Comparison of ENCODE assay signal across 33 cellular contexts in genomic region chr7:85622059-85622458, GRCh38.
"Had no signal": no experiment of that assay in that cellular context is flagged by ENCODE, and none has a peak within 500 bp of the region (broad histone marks: within the 10 kb centered on the region; RNA-seq: fewer than 3 reads in every experiment).

No MANE protein-coding gene starts in this region.

- DNase-seq: activated CD4-positive, alpha-beta memory T cell treated with anti-CD3 and anti-CD28 coated beads for 36 hours; activated CD4-positive, alpha-beta T cell treated with anti-CD3 and anti-CD28 coated beads for 36 hours; activated CD4-positive, alpha-beta T cell treated with anti-CD3 and anti-CD28 coated beads, Interleukin-2, amount 10 ng/mL, durations not matched to agents 24 days and 14 days; activated CD4-positive, CD25-positive, alpha-beta regulatory T cell; activated CD4-positive, CD25-positive, alpha-beta regulatory T cell treated with anti-CD3 and anti-CD28 coated beads, Interleukin-2, amount 50 U/mL, for 72 hours; activated CD8-positive, alpha-beta memory T cell treated with anti-CD3 and anti-CD28 coated beads, Interleukin-2, amount 10 ng/mL, durations not matched to agents 7 days and 5 days; activated CD8-positive, alpha-beta memory T cell treated with anti-CD3 and anti-CD28 coated beads, Interleukin-2, amount 50 U/mL, for 4 hours; activated CD8-positive, alpha-beta T cell treated with anti-CD3 and anti-CD28 coated beads, Interleukin-2, amount 10 ng/mL, durations not matched to agents 7 days and 5 days; activated effector memory CD4-positive, alpha-beta T cell treated with anti-CD3 and anti-CD28 coated beads, Interleukin-2, amount 50 U/mL, for 16 hours; activated naive CD4-positive, alpha-beta T cell treated with anti-CD3 and anti-CD28 coated beads for 36 hours; activated naive CD8-positive, alpha-beta T cell treated with anti-CD3 and anti-CD28 coated beads for 36 hours; activated naive CD8-positive, alpha-beta T cell treated with anti-CD3 and anti-CD28 coated beads, Interleukin-2, amount 50 U/mL, for 24 hours; activated T-cell treated with anti-CD3 and anti-CD28 coated beads, Interleukin-2, amount 50 U/mL, for 1 hour; activated T-cell treated with anti-CD3 and anti-CD28 coated beads, Interleukin-2, amount 50 U/mL, for 48 hours; adrenal gland; central memory CD4-positive, alpha-beta T cell; cerebellar nuclear complex; dermis blood vessel endothelial cell; effector CD4-positive, alpha-beta T cell; effector memory CD8-positive, alpha-beta T cell; erythroblast; foreskin melanocyte; T-helper 2 cell had no signal

- H3K36me3 Mint-ChIP-seq: activated CD4-positive, alpha-beta memory T cell treated with anti-CD3 and anti-CD28 coated beads for 36 hours; activated CD8-positive, alpha-beta memory T cell treated with anti-CD3 and anti-CD28 coated beads, Interleukin-2, amount 10 ng/mL, durations not matched to agents 7 days and 5 days; activated naive CD4-positive, alpha-beta T cell treated with anti-CD3 and anti-CD28 coated beads, Interleukin-2, amount 50 U/mL, for 24 hours; activated naive CD8-positive, alpha-beta T cell treated with anti-CD3 and anti-CD28 coated beads for 36 hours; brain had no signal

- H3K27ac ChIP-seq: adrenal gland, ascending aorta, breast epithelium, cardiac muscle cell, coronary artery, esophagus muscularis mucosa, gastroesophageal sphincter had no signal

- H3K4me3 ChIP-seq: adrenal gland, ascending aorta, breast epithelium, cardiac muscle cell, coronary artery, esophagus muscularis mucosa, gastroesophageal sphincter had no signal

- H3K27ac Mint-ChIP-seq: activated CD4-positive, alpha-beta memory T cell treated with anti-CD3 and anti-CD28 coated beads for 36 hours; activated CD4-positive, alpha-beta T cell treated with anti-CD3 and anti-CD28 coated beads for 36 hours; activated CD4-positive, alpha-beta T cell treated with anti-CD3 and anti-CD28 coated beads, Interleukin-2, amount 10 ng/mL, durations not matched to agents 24 days and 14 days; activated CD8-positive, alpha-beta memory T cell treated with anti-CD3 and anti-CD28 coated beads, Interleukin-2, amount 10 ng/mL, durations not matched to agents 7 days and 5 days; activated CD8-positive, alpha-beta T cell treated with anti-CD3 and anti-CD28 coated beads, Interleukin-2, amount 10 ng/mL, durations not matched to agents 7 days and 5 days; activated naive CD4-positive, alpha-beta T cell treated with anti-CD3 and anti-CD28 coated beads for 36 hours; activated naive CD4-positive, alpha-beta T cell treated with anti-CD3 and anti-CD28 coated beads, Interleukin-2, amount 50 U/mL, for 24 hours; activated naive CD8-positive, alpha-beta T cell treated with anti-CD3 and anti-CD28 coated beads for 36 hours; activated naive CD8-positive, alpha-beta T cell treated with anti-CD3 and anti-CD28 coated beads, Interleukin-2, amount 50 U/mL, for 24 hours; activated T-helper 1 cell treated with anti-CD3 and anti-CD28 coated beads, Interleukin-12 subunit alpha, Interleukin-12 subunit beta, Interleukin-2, Interleukin-4 antibody, amounts not matched to agents 30 ng/mL and 10 ng/mL and 1 ng/mL, durations not matched to agents 14 hours and 24 hours and 36 hours; activated T-helper 2 cell treated with anti-CD3 and anti-CD28 coated beads, Interferon-gamma antibody, Interleukin-2, Interleukin-4, amounts not matched to agents 10 μg/mL and 5 μg/mL and 100 μg/mL, durations not matched to agents 14 hours and 24 hours and 36 hours; brain; effector memory CD8-positive, alpha-beta T cell had no signal

- H3K27me3 ChIP-seq: adrenal gland, ascending aorta, breast epithelium, cardiac muscle cell, esophagus muscularis mucosa, gastroesophageal sphincter had no signal

- H3K4me3 Mint-ChIP-seq: activated CD4-positive, alpha-beta memory T cell treated with anti-CD3 and anti-CD28 coated beads for 36 hours; activated CD4-positive, alpha-beta T cell treated with anti-CD3 and anti-CD28 coated beads for 36 hours; activated CD4-positive, alpha-beta T cell treated with anti-CD3 and anti-CD28 coated beads, Interleukin-2, amount 10 ng/mL, durations not matched to agents 24 days and 14 days; activated CD8-positive, alpha-beta memory T cell treated with anti-CD3 and anti-CD28 coated beads, Interleukin-2, amount 10 ng/mL, durations not matched to agents 7 days and 5 days; activated CD8-positive, alpha-beta T cell treated with anti-CD3 and anti-CD28 coated beads, Interleukin-2, amount 10 ng/mL, durations not matched to agents 7 days and 5 days; activated naive CD4-positive, alpha-beta T cell treated with anti-CD3 and anti-CD28 coated beads for 36 hours; activated naive CD4-positive, alpha-beta T cell treated with anti-CD3 and anti-CD28 coated beads, Interleukin-2, amount 50 U/mL, for 24 hours; activated naive CD8-positive, alpha-beta T cell treated with anti-CD3 and anti-CD28 coated beads for 36 hours; activated naive CD8-positive, alpha-beta T cell treated with anti-CD3 and anti-CD28 coated beads, Interleukin-2, amount 50 U/mL, for 24 hours; activated T-helper 1 cell treated with anti-CD3 and anti-CD28 coated beads, Interleukin-12 subunit alpha, Interleukin-12 subunit beta, Interleukin-2, Interleukin-4 antibody, amounts not matched to agents 30 ng/mL and 10 ng/mL and 1 ng/mL, durations not matched to agents 14 hours and 24 hours and 36 hours; brain; effector memory CD8-positive, alpha-beta T cell had no signal

- H3K9me3 Mint-ChIP-seq: activated CD4-positive, alpha-beta T cell treated with anti-CD3 and anti-CD28 coated beads, Interleukin-2, amount 10 ng/mL, durations not matched to agents 24 days and 14 days; activated naive CD4-positive, alpha-beta T cell treated with anti-CD3 and anti-CD28 coated beads, Interleukin-2, amount 50 U/mL, for 24 hours; activated T-helper 1 cell treated with anti-CD3 and anti-CD28 coated beads, Interleukin-12 subunit alpha, Interleukin-12 subunit beta, Interleukin-2, Interleukin-4 antibody, amounts not matched to agents 30 ng/mL and 10 ng/mL and 1 ng/mL, durations not matched to agents 14 hours and 24 hours and 36 hours had no signal

- H3K4me1 Mint-ChIP-seq: activated CD4-positive, alpha-beta T cell treated with anti-CD3 and anti-CD28 coated beads for 36 hours; activated CD4-positive, alpha-beta T cell treated with anti-CD3 and anti-CD28 coated beads, Interleukin-2, amount 10 ng/mL, durations not matched to agents 24 days and 14 days; activated CD8-positive, alpha-beta memory T cell treated with anti-CD3 and anti-CD28 coated beads, Interleukin-2, amount 10 ng/mL, durations not matched to agents 7 days and 5 days; activated naive CD4-positive, alpha-beta T cell treated with anti-CD3 and anti-CD28 coated beads, Interleukin-2, amount 50 U/mL, for 24 hours; activated naive CD8-positive, alpha-beta T cell treated with anti-CD3 and anti-CD28 coated beads for 36 hours had no signal

- H3K27me3 Mint-ChIP-seq: activated CD4-positive, alpha-beta memory T cell treated with anti-CD3 and anti-CD28 coated beads for 36 hours; activated CD4-positive, alpha-beta T cell treated with anti-CD3 and anti-CD28 coated beads for 36 hours; activated CD4-positive, alpha-beta T cell treated with anti-CD3 and anti-CD28 coated beads, Interleukin-2, amount 10 ng/mL, durations not matched to agents 24 days and 14 days; activated CD8-positive, alpha-beta memory T cell treated with anti-CD3 and anti-CD28 coated beads, Interleukin-2, amount 10 ng/mL, durations not matched to agents 7 days and 5 days; activated naive CD4-positive, alpha-beta T cell treated with anti-CD3 and anti-CD28 coated beads, Interleukin-2, amount 50 U/mL, for 24 hours; activated naive CD8-positive, alpha-beta T cell treated with anti-CD3 and anti-CD28 coated beads for 36 hours; activated naive CD8-positive, alpha-beta T cell treated with anti-CD3 and anti-CD28 coated beads, Interleukin-2, amount 50 U/mL, for 24 hours; brain; effector memory CD8-positive, alpha-beta T cell had no signal
